In the genomic region with DNA sequence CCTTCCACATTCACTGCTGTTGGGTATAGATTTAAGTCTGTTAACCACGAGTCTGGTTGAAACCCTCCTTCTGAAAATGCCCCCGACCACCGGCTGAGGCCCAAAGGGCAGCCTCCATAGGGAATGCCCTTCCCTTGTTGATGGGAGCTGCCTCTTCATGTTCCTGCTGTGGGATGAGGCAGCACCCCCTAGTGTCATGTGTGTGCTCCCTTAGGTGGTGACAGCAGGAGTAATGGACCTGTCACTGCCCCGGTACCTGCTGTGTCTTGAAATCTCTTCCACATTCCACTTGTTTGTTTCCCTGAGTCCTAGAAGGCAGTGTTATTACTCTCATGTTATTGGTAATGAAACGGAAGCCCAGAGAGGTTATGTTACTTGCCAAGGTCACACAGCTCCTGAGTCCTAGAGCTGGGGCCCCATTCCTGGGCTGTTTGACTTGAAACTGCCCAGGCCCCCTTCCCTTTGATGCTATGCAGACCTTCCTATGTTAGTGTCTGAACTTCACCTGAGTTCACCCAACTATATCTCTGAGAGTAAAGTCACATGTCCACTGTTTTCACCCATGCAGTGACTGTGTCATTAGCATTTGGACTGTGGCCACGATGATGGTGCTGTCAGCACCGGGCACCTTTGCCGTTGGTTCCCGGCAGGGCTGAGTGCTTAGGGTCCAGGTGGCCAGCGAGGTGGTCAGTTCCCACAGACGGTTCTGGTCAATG, we compare ENCODE assay signal across 13 cellular contexts.
DNase-seq lines count a peak whose midpoint lies in the region; ATAC-seq and TF ChIP-seq lines count a peak whose summit lies in the region.
"Had no signal": no experiment of that assay in that cellular context is flagged by ENCODE, and none has a peak within 500 bp of the region (broad histone marks: within the 10 kb centered on the region; RNA-seq: fewer than 3 reads in every experiment).

No MANE protein-coding gene starts in this region.

- DNase-seq in NCI-H82 (lab: John Stamatoyannopoulos, UW) (peak; percentile 1), NCI-H82 treated with DMSO at 0.1 percent for 48 hours (lab: John Stamatoyannopoulos, UW; ENCODE audit: unreplicated experiment) (no peak), chondrocyte (ENCODE audit: low spot score) (no peak), osteocyte (ENCODE audit: extremely low spot score, unreplicated experiment) (no peak), gastrocnemius medialis (no peak)
- DNase-seq in activated CD4-positive, alpha-beta T cell treated with anti-CD3 and anti-CD28 coated beads, Interleukin-2, amount 50 U/mL, for 1 hour = no peak
- DNase-seq: activated CD4-positive, alpha-beta T cell treated with anti-CD3 and anti-CD28 coated beads, Interleukin-2, amount 50 U/mL, for 4 hours; anterior cingulate cortex; NCI-H1436; Peyer's patch had no signal

- H3K27me3 Mint-ChIP-seq in chondrocyte (ENCODE audit: low read depth) (no peaks in the 10 kb centered on the region), osteocyte (ENCODE audit: unreplicated experiment) (no peaks in the 10 kb centered on the region)

- no peak for TF ChIP-seq EP300 in Ishikawa (IDR thresholded peaks at IDR 0.05; ENCODE audit: borderline replicate concordance)

- intact Hi-C loops in gastrocnemius medialis (cut with DNase I; ENCODE audit: low total_unique reads) = no loop called here

- no peak overlapping the region for H3K27ac ChIP-seq in gastrocnemius medialis
- H3K27ac ChIP-seq: Peyer's patch, skin epidermis had no signal

- peak; percentile 41; the same call in 1 of the 2 replicates for TF ChIP-seq RAD21 in Ishikawa (IDR thresholded peaks at IDR 0.05; ENCODE audit: low read depth)

- no peaks in the 10 kb centered on the region for H3K9me3 ChIP-seq in gastrocnemius medialis
- H3K9me3 ChIP-seq: Peyer's patch had no signal

- H3K36me3 Mint-ChIP-seq in chondrocyte (ENCODE audit: low read depth) (peaks cover 11% of the 10 kb centered on the region), osteocyte (ENCODE audit: unreplicated experiment) (peaks cover 12% of the 10 kb centered on the region)

- H3K4me1 Mint-ChIP-seq in chondrocyte (ENCODE audit: low read depth) (peaks cover 10% of the 10 kb centered on the region), osteocyte (ENCODE audit: unreplicated experiment) (no peaks in the 10 kb centered on the region)

- no peaks in the 10 kb centered on the region for H3K27me3 ChIP-seq in gastrocnemius medialis
- H3K27me3 ChIP-seq: Peyer's patch had no signal

- H3K4me3 Mint-ChIP-seq in chondrocyte (ENCODE audit: unreplicated experiment) = no peak overlapping the region
- H3K4me3 Mint-ChIP-seq in osteocyte (ENCODE audit: unreplicated experiment) = no peak overlapping the region

- H3K4me1 ChIP-seq in gastrocnemius medialis = peaks cover 0 to 4% of the 10 kb centered on the region in 2 donors
- H3K4me1 ChIP-seq: Peyer's patch had no signal

- no peak for ATAC-seq in gastrocnemius medialis
- no peak for ATAC-seq in HG02759 (IDR thresholded peaks at IDR 0.05; ENCODE audit: unreplicated experiment)

- peak; percentile 47 for TF ChIP-seq CTCF in chondrocyte (IDR thresholded peaks at IDR 0.05)
- peak; percentile 26 for TF ChIP-seq CTCF in osteocyte (IDR thresholded peaks at IDR 0.05)
- TF ChIP-seq CTCF in gastrocnemius medialis (IDR thresholded peaks at IDR 0.05 in 4 of 5, conservative IDR thresholded peaks at IDR 0.05 in 1 of 5) = no peak

- no peak overlapping the region for H3K4me3 ChIP-seq in gastrocnemius medialis
- H3K4me3 ChIP-seq: Peyer's patch, skin epidermis had no signal

- no peak overlapping the region for H3K27ac Mint-ChIP-seq in chondrocyte (ENCODE audit: unreplicated experiment)
- no peak overlapping the region for H3K27ac Mint-ChIP-seq in osteocyte (ENCODE audit: unreplicated experiment)

- in situ Hi-C loops in gastrocnemius medialis (cut with MboI; ENCODE audit: low sequenced_read_pairs in 4 of 4) = no loop called here

- TF ChIP-seq POLR2A in gastrocnemius medialis (IDR thresholded peaks at IDR 0.05) = no peak

- no peaks in the 10 kb centered on the region for H3K36me3 ChIP-seq in gastrocnemius medialis

- H3K9me3 Mint-ChIP-seq in chondrocyte (ENCODE audit: low read depth) = no peaks in the 10 kb centered on the region
- no peaks in the 10 kb centered on the region for H3K9me3 Mint-ChIP-seq in osteocyte (ENCODE audit: unreplicated experiment)

TF ChIP-seq in Ishikawa, 13 proteins besides CTCF, POLR2A, EP300 and RAD21:
- TF ChIP-seq, protein P1, sequence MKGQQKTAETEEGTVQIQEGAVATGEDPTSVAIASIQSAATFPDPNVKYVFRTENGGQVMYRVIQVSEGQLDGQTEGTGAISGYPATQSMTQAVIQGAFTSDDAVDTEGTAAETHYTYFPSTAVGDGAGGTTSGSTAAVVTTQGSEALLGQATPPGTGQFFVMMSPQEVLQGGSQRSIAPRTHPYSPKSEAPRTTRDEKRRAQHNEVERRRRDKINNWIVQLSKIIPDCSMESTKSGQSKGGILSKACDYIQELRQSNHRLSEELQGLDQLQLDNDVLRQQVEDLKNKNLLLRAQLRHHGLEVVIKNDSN (IDR thresholded peaks at IDR 0.05) = no peak
- TF ChIP-seq TAF1 (IDR thresholded peaks at IDR 0.05; ENCODE audit: low read depth) = no peak
- TF ChIP-seq NFIC (IDR thresholded peaks at IDR 0.05) = no peak
TF ChIP-seq in Ishikawa: peak in this region for 0.

Comparison
In these comparisons a context has a peak if more than half of its experiments do, and no peak if none do; other contexts are left out.
1. CTCF ChIP-seq: peak in chondrocyte (single experiment) and osteocyte (single experiment); none in gastrocnemius medialis (0 of 5).